Comparison of ENCODE assay signal across 14 cellular contexts in genomic region chr14:38964630-38965029, GRCh38.
DNase-seq lines count a peak whose midpoint lies in the region; ATAC-seq and TF ChIP-seq lines count a peak whose summit lies in the region.
"Had no signal": no experiment of that assay in that cellular context is flagged by ENCODE, and none has a peak within 500 bp of the region (broad histone marks: within the 10 kb centered on the region; RNA-seq: fewer than 3 reads in every experiment).

No MANE protein-coding gene starts in this region.

- H3K36me3 ChIP-seq in left lung (no peaks in the 10 kb centered on the region), left ventricle myocardium inferior (no peaks in the 10 kb centered on the region), adrenal gland (replicated peaks in 1 of 2) (no peaks in the 10 kb centered on the region)
- H3K36me3 ChIP-seq: SJSA1 had no signal

- intact Hi-C loops in left lung (cut with DNase I), result no loop called here
- intact Hi-C loops in left ventricle myocardium inferior (cut with micrococcal nuclease), result no loop called here
- intact Hi-C loops in adrenal gland (cut with DNase I), result no loop called here

- no peaks in the 10 kb centered on the region for H3K4me1 ChIP-seq in left lung
- H3K4me1 ChIP-seq in left ventricle myocardium inferior, result peaks cover 4% of the 10 kb centered on the region
- no peaks in the 10 kb centered on the region for H3K4me1 ChIP-seq in adrenal gland (replicated peaks in 1 of 2)
- H3K4me1 ChIP-seq: parathyroid adenoma had no signal

- no peaks in the 10 kb centered on the region for H3K27me3 ChIP-seq in left lung
- no peaks in the 10 kb centered on the region for H3K27me3 ChIP-seq in left ventricle myocardium inferior (ENCODE audit: low read depth)
- H3K27me3 ChIP-seq in adrenal gland, result no peaks in the 10 kb centered on the region
- H3K27me3 ChIP-seq: SJSA1 had no signal

- H3K9me3 Mint-ChIP-seq in HFFc6, result no peaks in the 10 kb centered on the region
- H3K9me3 Mint-ChIP-seq: activated T-cell treated with anti-CD3 and anti-CD28 coated beads, Interleukin-2, amount 50 U/mL, for 72 hours; dendritic cell treated with granulocyte-macrophage colony-stimulating factor and Interleukin-4, amounts not matched to agents 40 ng/mL and 50 ng/mL, for 4 days had no signal

- H3K4me3 ChIP-seq in left lung, result no peak overlapping the region
- no peak overlapping the region for H3K4me3 ChIP-seq in left ventricle myocardium inferior
- no peak overlapping the region for H3K4me3 ChIP-seq in adrenal gland
- H3K4me3 ChIP-seq: SJSA1 had no signal

- no peak overlapping the region for H3K27ac ChIP-seq in left lung
- H3K27ac ChIP-seq in left ventricle myocardium inferior (replicated peaks), result no peak overlapping the region
- no peak overlapping the region for H3K27ac ChIP-seq in adrenal gland
- H3K27ac ChIP-seq: parathyroid adenoma, SJSA1 had no signal

- DNase-seq in AG08395 (ENCODE audit: low spot score) (peak; percentile 41), HFFc6 (peak; percentile 17), astrocyte of the hippocampus (ENCODE audit: low read depth, low spot score) (peak; percentile 69), left lung (no peak), left ventricle myocardium inferior (no peak), adrenal gland (no peak), NCI-H1417 treated with DMSO at 0.1 percent for 48 hours (lab: John Stamatoyannopoulos, UW) (no peak), retina (no peak)
- DNase-seq: activated T-cell treated with anti-CD3 and anti-CD28 coated beads, Interleukin-2, amount 50 U/mL, for 72 hours; DND-41; NCI-H2081 had no signal

- no peak overlapping the region for H3K27ac Mint-ChIP-seq in HFFc6
- H3K27ac Mint-ChIP-seq: activated T-cell treated with anti-CD3 and anti-CD28 coated beads, Interleukin-2, amount 50 U/mL, for 72 hours; dendritic cell treated with granulocyte-macrophage colony-stimulating factor and Interleukin-4, amounts not matched to agents 40 ng/mL and 50 ng/mL, for 4 days had no signal

- H3K36me3 Mint-ChIP-seq in HFFc6 (ENCODE audit: low read depth), result no peaks in the 10 kb centered on the region

- TF ChIP-seq CTCF in HFFc6 (IDR thresholded peaks at IDR 0.05) (no peak), left lung (IDR thresholded peaks at IDR 0.05) (no peak), left ventricle myocardium inferior (IDR thresholded peaks at IDR 0.05; ENCODE audit: borderline replicate concordance) (no peak), adrenal gland (IDR thresholded peaks at IDR 0.05) (no peak)

- peaks cover 2% of the 10 kb centered on the region; the same call in 1 of the 2 replicates for H3K27me3 Mint-ChIP-seq in HFFc6 (ENCODE audit: insufficient read depth)
- H3K27me3 Mint-ChIP-seq: dendritic cell treated with granulocyte-macrophage colony-stimulating factor and Interleukin-4, amounts not matched to agents 40 ng/mL and 50 ng/mL, for 4 days had no signal

- H3K9me3 ChIP-seq in left lung (no peaks in the 10 kb centered on the region), left ventricle myocardium inferior (replicated peaks) (no peaks in the 10 kb centered on the region), adrenal gland (replicated peaks in 1 of 3) (no peaks in the 10 kb centered on the region)
- H3K9me3 ChIP-seq: SJSA1 had no signal

- H3K4me1 Mint-ChIP-seq in HFFc6 (ENCODE audit: low read depth), result peaks cover 4% of the 10 kb centered on the region; the same call in 1 of the 2 replicates

- no peak overlapping the region for H3K4me3 Mint-ChIP-seq in HFFc6
- H3K4me3 Mint-ChIP-seq: activated T-cell treated with anti-CD3 and anti-CD28 coated beads, Interleukin-2, amount 50 U/mL, for 72 hours; dendritic cell treated with granulocyte-macrophage colony-stimulating factor and Interleukin-4, amounts not matched to agents 40 ng/mL and 50 ng/mL, for 4 days had no signal

- peak; percentile 78 for ATAC-seq in left lung
- ATAC-seq: activated T-cell treated with anti-CD3 and anti-CD28 coated beads, Interleukin-2, amount 50 U/mL, for 72 hours had no signal

- no peak for TF ChIP-seq POLR2A in adrenal gland (IDR thresholded peaks at IDR 0.05)

Comparison
In these comparisons a context has a peak if more than half of its experiments do, and no peak if none do; other contexts are left out.
1. DNase-seq: peak in AG08395 (single experiment), HFFc6 (single experiment) and astrocyte of the hippocampus (single experiment); none in left lung (0 of 2), left ventricle myocardium inferior (single experiment), adrenal gland (0 of 7), NCI-H1417 treated with DMSO at 0.1 percent for 48 hours (single experiment) and retina (single experiment).